ENCODE assay signal across 1 cellular context in the genomic region with DNA sequence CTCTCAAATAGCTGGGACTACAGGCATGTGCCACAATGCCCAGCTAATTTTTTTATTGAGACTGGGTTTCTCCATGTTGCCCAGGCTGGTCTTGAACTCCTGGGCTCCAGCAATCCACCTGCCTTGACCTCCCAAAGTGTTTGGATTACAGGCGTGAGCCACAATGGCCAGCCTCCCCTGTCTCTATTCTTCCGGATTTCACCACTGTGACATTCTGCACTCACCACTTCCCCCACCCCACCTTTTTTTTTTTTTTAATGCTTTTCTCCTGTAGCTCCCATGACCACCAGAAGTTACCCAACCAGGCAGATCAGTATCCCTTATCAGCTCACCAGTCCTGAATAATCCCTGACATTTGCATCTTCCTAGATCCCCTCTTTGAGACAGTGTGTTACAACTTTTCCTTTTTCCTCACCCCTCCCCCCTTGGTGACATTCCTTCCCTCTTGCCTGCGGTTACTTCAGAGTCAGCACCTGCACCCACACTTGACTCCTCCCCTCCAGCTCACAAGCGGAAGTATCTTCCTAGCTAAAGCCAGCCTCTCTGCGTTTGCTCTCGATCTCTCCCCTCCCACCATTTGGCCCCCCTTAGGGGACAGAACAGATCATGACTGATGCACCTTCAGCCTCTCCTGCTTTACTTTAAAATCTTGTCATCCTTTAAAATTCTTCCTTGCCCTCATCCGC.
TF ChIP-seq lines count a peak whose summit lies in the region.

No MANE protein-coding gene starts in this region.

TF ChIP-seq in HEK293, 187 proteins besides CTCF, POLR2A, EP300 and RAD21 (continued from another document and continues in another):
- TF ChIP-seq, protein P1, sequence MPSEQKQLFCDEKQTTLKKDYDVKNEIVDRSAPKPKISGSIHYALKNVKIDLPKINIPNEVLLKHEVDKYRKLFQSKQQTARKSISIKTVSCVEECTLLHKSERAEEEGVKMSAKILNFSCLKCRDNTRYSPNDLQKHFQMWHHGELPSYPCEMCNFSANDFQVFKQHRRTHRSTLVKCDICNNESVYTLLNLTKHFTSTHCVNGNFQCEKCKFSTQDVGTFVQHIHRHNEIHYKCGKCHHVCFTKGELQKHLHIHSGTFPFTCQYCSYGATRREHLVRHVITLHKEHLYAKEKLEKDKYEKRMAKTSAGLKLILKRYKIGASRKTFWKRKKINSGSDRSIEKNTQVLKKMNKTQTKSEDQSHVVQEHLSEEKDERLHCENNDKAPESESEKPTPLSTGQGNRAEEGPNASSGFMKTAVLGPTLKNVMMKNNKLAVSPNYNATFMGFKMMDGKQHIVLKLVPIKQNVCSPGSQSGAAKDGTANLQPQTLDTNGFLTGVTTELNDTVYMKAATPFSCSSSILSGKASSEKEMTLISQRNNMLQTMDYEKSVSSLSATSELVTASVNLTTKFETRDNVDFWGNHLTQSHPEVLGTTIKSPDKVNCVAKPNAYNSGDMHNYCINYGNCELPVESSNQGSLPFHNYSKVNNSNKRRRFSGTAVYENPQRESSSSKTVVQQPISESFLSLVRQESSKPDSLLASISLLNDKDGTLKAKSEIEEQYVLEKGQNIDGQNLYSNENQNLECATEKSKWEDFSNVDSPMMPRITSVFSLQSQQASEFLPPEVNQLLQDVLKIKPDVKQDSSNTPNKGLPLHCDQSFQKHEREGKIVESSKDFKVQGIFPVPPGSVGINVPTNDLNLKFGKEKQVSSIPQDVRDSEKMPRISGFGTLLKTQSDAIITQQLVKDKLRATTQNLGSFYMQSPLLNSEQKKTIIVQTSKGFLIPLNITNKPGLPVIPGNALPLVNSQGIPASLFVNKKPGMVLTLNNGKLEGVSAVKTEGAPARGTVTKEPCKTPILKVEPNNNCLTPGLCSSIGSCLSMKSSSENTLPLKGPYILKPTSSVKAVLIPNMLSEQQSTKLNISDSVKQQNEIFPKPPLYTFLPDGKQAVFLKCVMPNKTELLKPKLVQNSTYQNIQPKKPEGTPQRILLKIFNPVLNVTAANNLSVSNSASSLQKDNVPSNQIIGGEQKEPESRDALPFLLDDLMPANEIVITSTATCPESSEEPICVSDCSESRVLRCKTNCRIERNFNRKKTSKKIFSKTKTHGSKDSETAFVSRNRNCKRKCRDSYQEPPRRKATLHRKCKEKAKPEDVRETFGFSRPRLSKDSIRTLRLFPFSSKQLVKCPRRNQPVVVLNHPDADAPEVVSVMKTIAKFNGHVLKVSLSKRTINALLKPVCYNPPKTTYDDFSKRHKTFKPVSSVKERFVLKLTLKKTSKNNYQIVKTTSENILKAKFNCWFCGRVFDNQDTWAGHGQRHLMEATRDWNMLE (tag by site-specific recombination; conservative IDR thresholded peaks at IDR 0.05; ENCODE audit: low read depth): peak; percentile 46
- 0 out of 2 replicates have a peak, but pooled peaks have one; percentile 53 for TF ChIP-seq ZNF76 (tag by site-specific recombination; IDR thresholded peaks at IDR 0.05; ENCODE audit: borderline replicate concordance, low read depth)
- TF ChIP-seq ZNF670 (tag by site-specific recombination; IDR thresholded peaks at IDR 0.05; ENCODE audit: low read depth): no peak
- no peak for TF ChIP-seq ZNF311 (tag by site-specific recombination; IDR thresholded peaks at IDR 0.05; ENCODE audit: borderline replicate concordance)
- TF ChIP-seq, protein P2, sequence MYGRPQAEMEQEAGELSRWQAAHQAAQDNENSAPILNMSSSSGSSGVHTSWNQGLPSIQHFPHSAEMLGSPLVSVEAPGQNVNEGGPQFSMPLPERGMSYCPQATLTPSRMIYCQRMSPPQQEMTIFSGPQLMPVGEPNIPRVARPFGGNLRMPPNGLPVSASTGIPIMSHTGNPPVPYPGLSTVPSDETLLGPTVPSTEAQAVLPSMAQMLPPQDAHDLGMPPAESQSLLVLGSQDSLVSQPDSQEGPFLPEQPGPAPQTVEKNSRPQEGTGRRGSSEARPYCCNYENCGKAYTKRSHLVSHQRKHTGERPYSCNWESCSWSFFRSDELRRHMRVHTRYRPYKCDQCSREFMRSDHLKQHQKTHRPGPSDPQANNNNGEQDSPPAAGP (tag by site-specific recombination; IDR thresholded peaks at IDR 0.05): no peak; the same call in 1 of the 2 replicates
- TF ChIP-seq ZNF302 (tag by site-specific recombination; IDR thresholded peaks at IDR 0.05; ENCODE audit: low read depth): no peak
- TF ChIP-seq, protein P3, sequence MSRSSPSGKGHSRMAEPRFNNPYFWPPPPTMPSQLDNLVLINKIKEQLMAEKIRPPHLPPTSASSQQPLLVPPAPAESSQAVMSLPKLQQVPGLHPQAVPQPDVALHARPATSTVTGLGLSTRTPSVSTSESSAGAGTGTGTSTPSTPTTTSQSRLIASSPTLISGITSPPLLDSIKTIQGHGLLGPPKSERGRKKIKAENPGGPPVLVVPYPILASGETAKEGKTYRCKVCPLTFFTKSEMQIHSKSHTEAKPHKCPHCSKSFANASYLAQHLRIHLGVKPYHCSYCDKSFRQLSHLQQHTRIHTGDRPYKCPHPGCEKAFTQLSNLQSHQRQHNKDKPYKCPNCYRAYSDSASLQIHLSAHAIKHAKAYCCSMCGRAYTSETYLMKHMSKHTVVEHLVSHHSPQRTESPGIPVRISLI (tag by site-specific recombination; IDR thresholded peaks at IDR 0.05): peak; percentile 89
- TF ChIP-seq, protein P4, sequence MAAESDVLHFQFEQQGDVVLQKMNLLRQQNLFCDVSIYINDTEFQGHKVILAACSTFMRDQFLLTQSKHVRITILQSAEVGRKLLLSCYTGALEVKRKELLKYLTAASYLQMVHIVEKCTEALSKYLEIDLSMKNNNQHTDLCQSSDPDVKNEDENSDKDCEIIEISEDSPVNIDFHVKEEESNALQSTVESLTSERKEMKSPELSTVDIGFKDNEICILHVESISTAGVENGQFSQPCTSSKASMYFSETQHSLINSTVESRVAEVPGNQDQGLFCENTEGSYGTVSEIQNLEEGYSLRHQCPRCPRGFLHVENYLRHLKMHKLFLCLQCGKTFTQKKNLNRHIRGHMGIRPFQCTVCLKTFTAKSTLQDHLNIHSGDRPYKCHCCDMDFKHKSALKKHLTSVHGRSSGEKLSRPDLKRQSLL (tag by site-specific recombination; IDR thresholded peaks at IDR 0.05): no peak
- TF ChIP-seq SETDB1 (IDR thresholded peaks at IDR 0.05; ENCODE audit: insufficient read length, low read length): no peak
- TF ChIP-seq PRDM1 (tag by site-specific recombination; IDR thresholded peaks at IDR 0.05): peak; percentile 89
- TF ChIP-seq ZNF677 (tag by site-specific recombination; IDR thresholded peaks at IDR 0.05): no peak
- TF ChIP-seq ZNF211 (tag by site-specific recombination; IDR thresholded peaks at IDR 0.05; ENCODE audit: low read depth): no peak
- peak; percentile 76 for TF ChIP-seq EGR2 (tag by site-specific recombination; IDR thresholded peaks at IDR 0.05; ENCODE audit: low read depth)
- TF ChIP-seq KLF16 (tag by site-specific recombination; IDR thresholded peaks at IDR 0.05): peak; percentile 62; the same call in 1 of the 2 replicates
- no peak for TF ChIP-seq ZNF544 (tag by site-specific recombination; IDR thresholded peaks at IDR 0.05)
- TF ChIP-seq ZNF202 (tag by site-specific recombination; IDR thresholded peaks at IDR 0.05; ENCODE audit: borderline replicate concordance): no peak
- no peak for TF ChIP-seq ZNF654 (tag by site-specific recombination; IDR thresholded peaks at IDR 0.05; ENCODE audit: low read depth)
- TF ChIP-seq ZNF558 (tag by site-specific recombination; IDR thresholded peaks at IDR 0.05): no peak
- TF ChIP-seq ZXDB (tag by site-specific recombination; IDR thresholded peaks at IDR 0.05): peak; percentile 60
- TF ChIP-seq, protein P5, sequence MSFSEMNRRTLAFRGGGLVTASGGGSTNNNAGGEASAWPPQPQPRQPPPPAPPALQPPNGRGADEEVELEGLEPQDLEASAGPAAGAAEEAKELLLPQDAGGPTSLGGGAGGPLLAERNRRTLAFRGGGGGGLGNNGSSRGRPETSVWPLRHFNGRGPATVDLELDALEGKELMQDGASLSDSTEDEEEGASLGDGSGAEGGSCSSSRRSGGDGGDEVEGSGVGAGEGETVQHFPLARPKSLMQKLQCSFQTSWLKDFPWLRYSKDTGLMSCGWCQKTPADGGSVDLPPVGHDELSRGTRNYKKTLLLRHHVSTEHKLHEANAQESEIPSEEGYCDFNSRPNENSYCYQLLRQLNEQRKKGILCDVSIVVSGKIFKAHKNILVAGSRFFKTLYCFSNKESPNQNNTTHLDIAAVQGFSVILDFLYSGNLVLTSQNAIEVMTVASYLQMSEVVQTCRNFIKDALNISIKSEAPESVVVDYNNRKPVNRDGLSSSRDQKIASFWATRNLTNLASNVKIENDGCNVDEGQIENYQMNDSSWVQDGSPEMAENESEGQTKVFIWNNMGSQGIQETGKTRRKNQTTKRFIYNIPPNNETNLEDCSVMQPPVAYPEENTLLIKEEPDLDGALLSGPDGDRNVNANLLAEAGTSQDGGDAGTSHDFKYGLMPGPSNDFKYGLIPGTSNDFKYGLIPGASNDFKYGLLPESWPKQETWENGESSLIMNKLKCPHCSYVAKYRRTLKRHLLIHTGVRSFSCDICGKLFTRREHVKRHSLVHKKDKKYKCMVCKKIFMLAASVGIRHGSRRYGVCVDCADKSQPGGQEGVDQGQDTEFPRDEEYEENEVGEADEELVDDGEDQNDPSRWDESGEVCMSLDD (tag by site-specific recombination; IDR thresholded peaks at IDR 0.05): peak; percentile 62
- no peak for TF ChIP-seq ZNF585B (tag by site-specific recombination; IDR thresholded peaks at IDR 0.05)
- TF ChIP-seq, protein P6, sequence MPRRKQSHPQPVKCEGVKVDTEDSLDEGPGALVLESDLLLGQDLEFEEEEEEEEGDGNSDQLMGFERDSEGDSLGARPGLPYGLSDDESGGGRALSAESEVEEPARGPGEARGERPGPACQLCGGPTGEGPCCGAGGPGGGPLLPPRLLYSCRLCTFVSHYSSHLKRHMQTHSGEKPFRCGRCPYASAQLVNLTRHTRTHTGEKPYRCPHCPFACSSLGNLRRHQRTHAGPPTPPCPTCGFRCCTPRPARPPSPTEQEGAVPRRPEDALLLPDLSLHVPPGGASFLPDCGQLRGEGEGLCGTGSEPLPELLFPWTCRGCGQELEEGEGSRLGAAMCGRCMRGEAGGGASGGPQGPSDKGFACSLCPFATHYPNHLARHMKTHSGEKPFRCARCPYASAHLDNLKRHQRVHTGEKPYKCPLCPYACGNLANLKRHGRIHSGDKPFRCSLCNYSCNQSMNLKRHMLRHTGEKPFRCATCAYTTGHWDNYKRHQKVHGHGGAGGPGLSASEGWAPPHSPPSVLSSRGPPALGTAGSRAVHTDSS (tag by site-specific recombination; IDR thresholded peaks at IDR 0.05): no peak
- TF ChIP-seq ZNF214 (tag by site-specific recombination; IDR thresholded peaks at IDR 0.05; ENCODE audit: borderline replicate concordance): no peak
- no peak for TF ChIP-seq KLF7 (tag by site-specific recombination; IDR thresholded peaks at IDR 0.05; ENCODE audit: borderline replicate concordance)
- no peak for TF ChIP-seq ZNF610 (tag by site-specific recombination; IDR thresholded peaks at IDR 0.05; ENCODE audit: borderline replicate concordance)
- peak; percentile 69 for TF ChIP-seq SP3 (tag by site-specific recombination; IDR thresholded peaks at IDR 0.05)
- TF ChIP-seq MEIS1 (CRISPR knock-in tag; IDR thresholded peaks at IDR 0.05; ENCODE audit: borderline replicate concordance): no peak
- no peak for TF ChIP-seq ZNF354C (tag by site-specific recombination; IDR thresholded peaks at IDR 0.05; ENCODE audit: borderline replicate concordance, low read depth)
- TF ChIP-seq ZNF391 (tag by site-specific recombination; IDR thresholded peaks at IDR 0.05; ENCODE audit: borderline replicate concordance, low read depth): no peak
- TF ChIP-seq HOXC10 (CRISPR knock-in tag; IDR thresholded peaks at IDR 0.05): no peak
- TF ChIP-seq ZNF664 (tag by site-specific recombination; IDR thresholded peaks at IDR 0.05): no peak
- no peak for TF ChIP-seq IKZF3 (tag by site-specific recombination; IDR thresholded peaks at IDR 0.05)
- peak; percentile 96 for TF ChIP-seq ZBTB17 (tag by site-specific recombination; IDR thresholded peaks at IDR 0.05)
- no peak for TF ChIP-seq ZNF843 (tag by site-specific recombination; IDR thresholded peaks at IDR 0.05)
- TF ChIP-seq ZNF24 (tag by site-specific recombination; IDR thresholded peaks at IDR 0.05): peak; percentile 74
- no peak for TF ChIP-seq ZNF223 (tag by site-specific recombination; IDR thresholded peaks at IDR 0.05)
- no peak for TF ChIP-seq ZNF621 (tag by site-specific recombination; IDR thresholded peaks at IDR 0.05)
- TF ChIP-seq OSR2 (tag by site-specific recombination; IDR thresholded peaks at IDR 0.05): 0 out of 2 replicates have a peak, but pooled peaks have one; percentile 14
- no peak for TF ChIP-seq TCF7L2 (IDR thresholded peaks at IDR 0.05; ENCODE audit: borderline replicate concordance, low read depth, low read length)
- TF ChIP-seq, protein P7, sequence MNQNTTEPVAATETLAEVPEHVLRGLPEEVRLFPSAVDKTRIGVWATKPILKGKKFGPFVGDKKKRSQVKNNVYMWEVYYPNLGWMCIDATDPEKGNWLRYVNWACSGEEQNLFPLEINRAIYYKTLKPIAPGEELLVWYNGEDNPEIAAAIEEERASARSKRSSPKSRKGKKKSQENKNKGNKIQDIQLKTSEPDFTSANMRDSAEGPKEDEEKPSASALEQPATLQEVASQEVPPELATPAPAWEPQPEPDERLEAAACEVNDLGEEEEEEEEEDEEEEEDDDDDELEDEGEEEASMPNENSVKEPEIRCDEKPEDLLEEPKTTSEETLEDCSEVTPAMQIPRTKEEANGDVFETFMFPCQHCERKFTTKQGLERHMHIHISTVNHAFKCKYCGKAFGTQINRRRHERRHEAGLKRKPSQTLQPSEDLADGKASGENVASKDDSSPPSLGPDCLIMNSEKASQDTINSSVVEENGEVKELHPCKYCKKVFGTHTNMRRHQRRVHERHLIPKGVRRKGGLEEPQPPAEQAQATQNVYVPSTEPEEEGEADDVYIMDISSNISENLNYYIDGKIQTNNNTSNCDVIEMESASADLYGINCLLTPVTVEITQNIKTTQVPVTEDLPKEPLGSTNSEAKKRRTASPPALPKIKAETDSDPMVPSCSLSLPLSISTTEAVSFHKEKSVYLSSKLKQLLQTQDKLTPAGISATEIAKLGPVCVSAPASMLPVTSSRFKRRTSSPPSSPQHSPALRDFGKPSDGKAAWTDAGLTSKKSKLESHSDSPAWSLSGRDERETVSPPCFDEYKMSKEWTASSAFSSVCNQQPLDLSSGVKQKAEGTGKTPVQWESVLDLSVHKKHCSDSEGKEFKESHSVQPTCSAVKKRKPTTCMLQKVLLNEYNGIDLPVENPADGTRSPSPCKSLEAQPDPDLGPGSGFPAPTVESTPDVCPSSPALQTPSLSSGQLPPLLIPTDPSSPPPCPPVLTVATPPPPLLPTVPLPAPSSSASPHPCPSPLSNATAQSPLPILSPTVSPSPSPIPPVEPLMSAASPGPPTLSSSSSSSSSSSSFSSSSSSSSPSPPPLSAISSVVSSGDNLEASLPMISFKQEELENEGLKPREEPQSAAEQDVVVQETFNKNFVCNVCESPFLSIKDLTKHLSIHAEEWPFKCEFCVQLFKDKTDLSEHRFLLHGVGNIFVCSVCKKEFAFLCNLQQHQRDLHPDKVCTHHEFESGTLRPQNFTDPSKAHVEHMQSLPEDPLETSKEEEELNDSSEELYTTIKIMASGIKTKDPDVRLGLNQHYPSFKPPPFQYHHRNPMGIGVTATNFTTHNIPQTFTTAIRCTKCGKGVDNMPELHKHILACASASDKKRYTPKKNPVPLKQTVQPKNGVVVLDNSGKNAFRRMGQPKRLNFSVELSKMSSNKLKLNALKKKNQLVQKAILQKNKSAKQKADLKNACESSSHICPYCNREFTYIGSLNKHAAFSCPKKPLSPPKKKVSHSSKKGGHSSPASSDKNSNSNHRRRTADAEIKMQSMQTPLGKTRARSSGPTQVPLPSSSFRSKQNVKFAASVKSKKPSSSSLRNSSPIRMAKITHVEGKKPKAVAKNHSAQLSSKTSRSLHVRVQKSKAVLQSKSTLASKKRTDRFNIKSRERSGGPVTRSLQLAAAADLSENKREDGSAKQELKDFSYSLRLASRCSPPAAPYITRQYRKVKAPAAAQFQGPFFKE (tag by site-specific recombination; IDR thresholded peaks at IDR 0.05; ENCODE audit: borderline replicate concordance): no peak
